In the genomic region with DNA sequence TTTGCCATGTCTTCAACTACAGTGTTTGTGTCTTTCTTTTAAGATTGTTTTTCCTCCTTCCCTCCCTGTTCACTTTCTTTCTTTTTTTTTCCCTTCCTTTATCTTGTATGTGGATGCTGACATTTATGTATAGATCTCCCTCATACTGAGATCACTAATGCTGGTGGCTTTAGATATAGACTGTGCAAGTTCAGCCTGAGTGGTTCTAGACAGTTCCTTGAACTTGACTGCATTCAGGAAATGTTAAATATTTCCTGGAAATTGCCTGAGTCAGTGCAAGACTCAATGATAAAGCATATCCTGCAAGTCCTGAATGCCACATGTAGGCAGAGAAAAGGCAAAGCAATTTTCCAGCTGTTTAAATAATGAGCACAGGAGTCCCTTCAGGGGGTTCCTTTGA, we compare ENCODE assay signal across 14 cellular contexts.
DNase-seq lines count a peak whose midpoint lies in the region; ATAC-seq and TF ChIP-seq lines count a peak whose summit lies in the region.
"Had no signal": no experiment of that assay in that cellular context is flagged by ENCODE, and none has a peak within 500 bp of the region (broad histone marks: within the 10 kb centered on the region; RNA-seq: fewer than 3 reads in every experiment).

No MANE protein-coding gene starts in this region.

- H3K9me3 Mint-ChIP-seq in activated naive CD8-positive, alpha-beta T cell treated with anti-CD3 and anti-CD28 coated beads for 36 hours: peaks cover 1% of the 10 kb centered on the region
- H3K9me3 Mint-ChIP-seq: CD4-positive, alpha-beta T cell; central memory CD8-positive, alpha-beta T cell had no signal

- H3K4me3 ChIP-seq in GM23248 (no peak overlapping the region), right lobe of liver (no peak overlapping the region), left lung (no peak overlapping the region)

- no peak for TF ChIP-seq CTCF in right lobe of liver (IDR thresholded peaks at IDR 0.05)
- TF ChIP-seq CTCF in left lung (IDR thresholded peaks at IDR 0.05): no peak

- no peak overlapping the region for H3K9ac ChIP-seq in GM23248
- H3K9ac ChIP-seq: SK-N-SH had no signal

- no peaks in the 10 kb centered on the region for H4K20me1 ChIP-seq in GM23248 (ENCODE audit: insufficient read depth)

- H3K4me3 Mint-ChIP-seq in activated naive CD8-positive, alpha-beta T cell treated with anti-CD3 and anti-CD28 coated beads for 36 hours: no peak overlapping the region
- H3K4me3 Mint-ChIP-seq: CD4-positive, alpha-beta T cell; central memory CD8-positive, alpha-beta T cell; naive thymus-derived CD8-positive, alpha-beta T cell had no signal

- ATAC-seq in right lobe of liver (peak in 3 of 4 donors; percentile 30 to 51 (median 35)), left lung (no peak)
- ATAC-seq: naive thymus-derived CD8-positive, alpha-beta T cell had no signal

- H3K27me3 ChIP-seq in GM23248 (replicated peaks; ENCODE audit: insufficient read depth): no peaks in the 10 kb centered on the region
- no peaks in the 10 kb centered on the region for H3K27me3 ChIP-seq in right lobe of liver
- H3K27me3 ChIP-seq in left lung: no peaks in the 10 kb centered on the region

- H3F3A ChIP-seq in GM23248 (ENCODE audit: insufficient read depth): no peaks in the 10 kb centered on the region

- H3K4me1 ChIP-seq in GM23248 (ENCODE audit: insufficient read depth): peaks cover 5% of the 10 kb centered on the region; the same call in 1 of the 2 replicates
- peaks cover 0 to 5% (median 0%) of the 10 kb centered on the region in 4 donors for H3K4me1 ChIP-seq in right lobe of liver
- peaks cover 0 to 19% of the 10 kb centered on the region in 2 donors for H3K4me1 ChIP-seq in left lung

- no peak for TF ChIP-seq POLR2A in right lobe of liver (IDR thresholded peaks at IDR 0.05)

- H3K27me3 Mint-ChIP-seq in activated naive CD8-positive, alpha-beta T cell treated with anti-CD3 and anti-CD28 coated beads for 36 hours: no peaks in the 10 kb centered on the region
- H3K27me3 Mint-ChIP-seq: CD4-positive, alpha-beta T cell; central memory CD8-positive, alpha-beta T cell had no signal

- H3K79me2 ChIP-seq in GM23248 (ENCODE audit: insufficient read depth): no peaks in the 10 kb centered on the region

- H3K4me2 ChIP-seq in GM23248 (ENCODE audit: unreplicated experiment): no peak overlapping the region
- H3K4me2 ChIP-seq: SK-N-SH had no signal

- peaks cover 33% of the 10 kb centered on the region for H3K4me1 Mint-ChIP-seq in activated naive CD8-positive, alpha-beta T cell treated with anti-CD3 and anti-CD28 coated beads for 36 hours

- H2AFZ ChIP-seq in GM23248: peak overlapping the region; percentile 36

- H3K27ac Mint-ChIP-seq in activated naive CD8-positive, alpha-beta T cell treated with anti-CD3 and anti-CD28 coated beads for 36 hours: peak overlapping the region; percentile 51
- H3K27ac Mint-ChIP-seq: CD4-positive, alpha-beta T cell; naive thymus-derived CD8-positive, alpha-beta T cell had no signal

- DNase-seq in DMS53 (lab: John Stamatoyannopoulos, UW) (peak; percentile 34), GM23248 (peak; percentile 15), right lobe of liver (no peak), NOMO-1 (lab: John Stamatoyannopoulos, UW; ENCODE audit: unreplicated experiment in 2 of 2) (no peak), left lung (no peak), SK-N-DZ (ENCODE audit: low spot score) (no peak)
- DNase-seq in activated naive CD8-positive, alpha-beta T cell treated with anti-CD3 and anti-CD28 coated beads for 36 hours: no peak
- DNase-seq: CD4-positive, alpha-beta T cell; mammary epithelial cell; naive thymus-derived CD8-positive, alpha-beta T cell; NCI-H446; SK-N-SH had no signal

- in situ Hi-C loops in GM23248 (cut with MboI): no loop called here

- H3K36me3 Mint-ChIP-seq in activated naive CD8-positive, alpha-beta T cell treated with anti-CD3 and anti-CD28 coated beads for 36 hours: no peaks in the 10 kb centered on the region
- H3K36me3 Mint-ChIP-seq: activated naive CD4-positive, alpha-beta T cell treated with anti-CD3 and anti-CD28 coated beads, Interleukin-2, amount 50 U/mL, for 72 hours; naive thymus-derived CD8-positive, alpha-beta T cell had no signal

- no peaks in the 10 kb centered on the region for H3K9me2 ChIP-seq in GM23248 (ENCODE audit: insufficient read depth)
- H3K9me2 ChIP-seq: SK-N-SH had no signal

- no peaks in the 10 kb centered on the region for H3K36me3 ChIP-seq in GM23248 (ENCODE audit: low read depth)
- H3K36me3 ChIP-seq in right lobe of liver: no peaks in the 10 kb centered on the region
- H3K36me3 ChIP-seq in left lung: no peaks in the 10 kb centered on the region

- H3K27ac ChIP-seq in GM23248 (no peak overlapping the region), right lobe of liver (no peak overlapping the region), left lung (no peak overlapping the region)

- intact Hi-C loops in right lobe of liver (cut with DNase I) (no loop called here), left lung (cut with DNase I) (no loop called here)

- no peaks in the 10 kb centered on the region for H3K9me3 ChIP-seq in GM23248 (ENCODE audit: low read depth)
- no peaks in the 10 kb centered on the region for H3K9me3 ChIP-seq in right lobe of liver
- H3K9me3 ChIP-seq in left lung: no peaks in the 10 kb centered on the region
- H3K9me3 ChIP-seq: SK-N-SH had no signal

Comparison
In these comparisons a context has a peak if more than half of its experiments do, and no peak if none do; other contexts are left out.
1. DNase-seq: peak in DMS53 (single experiment) and GM23248 (single experiment); none in activated naive CD8-positive, alpha-beta T cell treated with anti-CD3 and anti-CD28 coated beads for 36 hours (single experiment), right lobe of liver (0 of 3), NOMO-1 (0 of 2), left lung (0 of 2) and SK-N-DZ (single experiment).